In genomic region chr16:86563489-86564345, GRCh38 we compare ENCODE assay signal across 8 cellular contexts. TPM values are rescaled to one million over a fixed set of nuclear protein-coding genes. Genes with fewer than 3 reads are reported as not detected.
DNase-seq lines count a peak whose midpoint lies in the region; ATAC-seq and TF ChIP-seq lines count a peak whose summit lies in the region.

No MANE protein-coding gene starts in this region.

- peaks cover 0 to 11% of the 10 kb centered on the region in 2 donors for H3K4me1 Mint-ChIP-seq in natural killer cell treated with Interleukin-12 subunit alpha and Interleukin-12 subunit beta and Interleukin-15 and Interleukin-18, amount 100 ng/mL, for 72 hours (ENCODE audit: low read depth in 2 of 2)

- H3K27ac Mint-ChIP-seq in natural killer cell treated with Interleukin-12 subunit alpha and Interleukin-12 subunit beta and Interleukin-15 and Interleukin-18, amount 100 ng/mL, for 72 hours = peak overlapping the region in 1 of 2 donors; percentile 29

- H3K36me3 Mint-ChIP-seq in natural killer cell treated with Interleukin-12 subunit alpha and Interleukin-12 subunit beta and Interleukin-15 and Interleukin-18, amount 100 ng/mL, for 72 hours = no peaks in the 10 kb centered on the region

- H2AFZ ChIP-seq in PC-9 = peak overlapping the region; percentile 47

- peak overlapping the region; percentile 34 for H3K4me3 Mint-ChIP-seq in natural killer cell treated with Interleukin-12 subunit alpha and Interleukin-12 subunit beta and Interleukin-15 and Interleukin-18, amount 100 ng/mL, for 72 hours

- H3K4me2 ChIP-seq in PC-9 = peak overlapping the region; percentile 69

- POLR2A ChIA-PET in PC-9 (lab: Charles Lee; ENCODE audit: unreplicated experiment) = no interaction called here

- H3K4me3 ChIP-seq in PC-9 = peak overlapping the region; percentile 19; the same call in 1 of the 2 replicates

- H3K4me1 ChIP-seq in PC-9 (replicated peaks; ENCODE audit: insufficient read depth) = no peaks in the 10 kb centered on the region

- H3K36me3 ChIP-seq in PC-9 (ENCODE audit: low read depth) = no peaks in the 10 kb centered on the region

- peaks cover 27 to 33% of the 10 kb centered on the region in 2 donors for H3K27me3 Mint-ChIP-seq in natural killer cell treated with Interleukin-12 subunit alpha and Interleukin-12 subunit beta and Interleukin-15 and Interleukin-18, amount 100 ng/mL, for 72 hours

- CTCF ChIA-PET in PC-9 (lab: Charles Lee) = interaction anchor here (0.7 to 1.2 kb wide), 4 partner anchors 310 to 1205 kb away, joined by 3 to 7 read pairs (median 4); no protein-coding TSS in a partner anchor

- DNase-seq in AG20443 (ENCODE audit: low spot score) = peak; percentile 82
- DNase-seq in KBM-7 = peak; percentile 92
- peak; percentile 72 to 82 for DNase-seq in PC-9
- peak; percentile 86 for DNase-seq in activated T-cell treated with anti-CD3 and anti-CD28 coated beads, Interleukin-2, amount 50 U/mL, for 1 hour
- peak; percentile 80 for DNase-seq in fibroblast of gingiva (ENCODE audit: low read depth)
- peak; percentile 85 for DNase-seq in natural killer cell treated with Interleukin-12 subunit alpha and Interleukin-12 subunit beta and Interleukin-15 and Interleukin-18, amount 100 ng/mL, for 72 hours (ENCODE audit: low spot score)
- peak; percentile 67 to 85 (median 81) for DNase-seq in stimulated activated naive CD4-positive, alpha-beta T cell (lab: John Stamatoyannopoulos, UW)

- peak; percentile 65 for ATAC-seq in GM19328 (IDR thresholded peaks at IDR 0.05; ENCODE audit: unreplicated experiment)
- ATAC-seq in natural killer cell treated with Interleukin-12 subunit alpha and Interleukin-12 subunit beta and Interleukin-15 and Interleukin-18, amount 100 ng/mL, for 72 hours = peak; percentile 85 to 92

- no peaks in the 10 kb centered on the region for H3K79me2 ChIP-seq in PC-9 (ENCODE audit: low read depth)

- no peaks in the 10 kb centered on the region for H3K9me2 ChIP-seq in PC-9 (ENCODE audit: insufficient read depth)

- H3K9me3 ChIP-seq in PC-9 (ENCODE audit: insufficient read depth, low read depth) = no peaks in the 10 kb centered on the region

- no peaks in the 10 kb centered on the region for H3F3A ChIP-seq in PC-9 (ENCODE audit: insufficient read depth, low read depth)

- intact Hi-C loops in PC-9 (cut with micrococcal nuclease; ENCODE audit: unreplicated experiment) = loop anchor here (1.0 to 10.0 kb wide), 4 partner anchors 641 to 1204 kb away; partner anchors contain the start of genes KLHDC4 and MAP1LC3B

- no TSS peak for BruUV-seq in PC-9 (replicated peaks; lab: Mats Ljungman, UMichigan)

- no peaks in the 10 kb centered on the region for H3K9me3 Mint-ChIP-seq in natural killer cell treated with Interleukin-12 subunit alpha and Interleukin-12 subunit beta and Interleukin-15 and Interleukin-18, amount 100 ng/mL, for 72 hours

- peak; percentile 100 for TF ChIP-seq CTCF in PC-9 (conservative IDR thresholded peaks at IDR 0.05)

- H4K20me1 ChIP-seq in PC-9 (ENCODE audit: insufficient read depth) = no peaks in the 10 kb centered on the region

- no peak overlapping the region for H3K27ac ChIP-seq in PC-9

- H3K27me3 ChIP-seq in PC-9 (ENCODE audit: insufficient read depth, low read depth) = peaks cover 42% of the 10 kb centered on the region

- in situ Hi-C loops in KBM-7 (cut with MboI; ENCODE audit: low pct_unique_long_range_greater_than_20kb, low sequenced_read_pairs) = loop anchor here (25.0 kb wide), 1 partner anchor 499 kb away; no protein-coding TSS in a partner anchor

RNA-seq across cellular contexts. Expression of gene FOXC2, which starts 2.9 kb away (rescaled TPM):
- total RNA-seq in PC-9 (2021) = not detected in 2 replicates
- total RNA-seq in natural killer cell treated with Interleukin-12 subunit alpha and Interleukin-12 subunit beta and Interleukin-15 and Interleukin-18, amount 100 ng/mL, for 72 hours = not detected

RNA-seq across cellular contexts. Expression of gene MTHFSD, which starts 8.7 kb away (rescaled TPM):
- 23.4 and 25.7 TPM in 2 replicates for total RNA-seq in PC-9 (2021)
- total RNA-seq in natural killer cell treated with Interleukin-12 subunit alpha and Interleukin-12 subunit beta and Interleukin-15 and Interleukin-18, amount 100 ng/mL, for 72 hours = 10 to 100 TPM; 24.3 to 32.8 TPM

RNA-seq across cellular contexts. Expression of gene FOXL1, which starts 14.6 kb away (rescaled TPM):
- not detected in 2 replicates for total RNA-seq in PC-9 (2021)
- total RNA-seq in natural killer cell treated with Interleukin-12 subunit alpha and Interleukin-12 subunit beta and Interleukin-15 and Interleukin-18, amount 100 ng/mL, for 72 hours = not detected

RNA-seq across cellular contexts. Expression of gene FOXF1, which starts 53.4 kb away (rescaled TPM):
- not detected in 2 replicates for total RNA-seq in PC-9 (2021)
- not detected for total RNA-seq in natural killer cell treated with Interleukin-12 subunit alpha and Interleukin-12 subunit beta and Interleukin-15 and Interleukin-18, amount 100 ng/mL, for 72 hours
